1 cellular context compared by ENCODE assay signal in genomic region chr12:47815447-47815846, GRCh38.
TF ChIP-seq lines count a peak whose summit lies in the region.

No MANE protein-coding gene starts in this region.

TF ChIP-seq in K562, 482 proteins besides CTCF, POLR2A, EP300 and RAD21:
- TF ChIP-seq CEBPB (tag; IDR thresholded peaks at IDR 0.05): peak; percentile 67
TF ChIP-seq in K562: peak in this region for 1; not testable (repeated sequence) for 481.
